19 cellular contexts compared by ENCODE assay signal in the genomic region with DNA sequence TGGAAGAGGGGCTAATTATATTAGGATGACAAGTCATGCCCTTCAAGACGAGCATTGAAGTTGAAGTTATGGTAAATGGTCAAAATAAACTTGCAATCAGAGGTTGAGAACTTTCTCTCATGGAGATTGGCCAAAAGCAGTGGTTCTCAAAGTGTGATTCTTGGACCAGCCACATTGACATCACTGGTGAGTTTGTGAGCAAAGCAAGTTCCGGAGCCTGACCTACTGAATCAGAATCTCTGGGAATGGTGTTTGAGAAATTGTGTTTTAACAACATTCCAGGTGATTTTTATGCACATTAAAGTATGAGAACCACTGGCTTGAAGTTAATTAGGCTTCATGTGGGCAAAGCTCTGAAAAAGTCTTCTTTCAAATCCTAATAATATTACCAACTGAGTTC.
"Had no signal": no experiment of that assay in that cellular context is flagged by ENCODE, and none has a peak within 500 bp of the region (broad histone marks: within the 10 kb centered on the region; RNA-seq: fewer than 3 reads in every experiment).

No MANE protein-coding gene starts in this region.

- H3K9me3 Mint-ChIP-seq: activated CD4-positive, alpha-beta T cell treated with anti-CD3 and anti-CD28 coated beads, Interleukin-2, amount 10 ng/mL, durations not matched to agents 24 days and 14 days; activated naive CD4-positive, alpha-beta T cell treated with anti-CD3 and anti-CD28 coated beads, Interleukin-2, amount 50 U/mL, for 24 hours; activated T-cell treated with anti-CD3 and anti-CD28 coated beads, Interleukin-2, amount 50 U/mL, for 4 hours; naive thymus-derived CD8-positive, alpha-beta T cell; T-helper 1 cell treated with Interleukin-12 subunit alpha and Interleukin-12 subunit beta and Interleukin-4 antibody, amounts not matched to agents 30 μg/mL and 1 μg/mL, for 36 hours had no signal

- H3K4me3 Mint-ChIP-seq: activated CD4-positive, alpha-beta T cell treated with anti-CD3 and anti-CD28 coated beads, Interleukin-2, amount 10 ng/mL, durations not matched to agents 24 days and 14 days; activated naive CD4-positive, alpha-beta T cell treated with anti-CD3 and anti-CD28 coated beads, Interleukin-2, amount 50 U/mL, for 24 hours; activated T-cell treated with anti-CD3 and anti-CD28 coated beads, Interleukin-2, amount 50 U/mL, for 4 hours; naive thymus-derived CD8-positive, alpha-beta T cell; T-helper 1 cell treated with Interleukin-12 subunit alpha and Interleukin-12 subunit beta and Interleukin-4 antibody, amounts not matched to agents 30 μg/mL and 1 μg/mL, for 36 hours had no signal

- ATAC-seq: activated T-cell treated with anti-CD3 and anti-CD28 coated beads, Interleukin-2, amount 50 U/mL, for 4 hours; gastroesophageal sphincter; heart right ventricle; naive thymus-derived CD8-positive, alpha-beta T cell had no signal

- H3K36me3 Mint-ChIP-seq: activated naive CD4-positive, alpha-beta T cell treated with anti-CD3 and anti-CD28 coated beads, Interleukin-2, amount 50 U/mL, for 24 hours; naive thymus-derived CD8-positive, alpha-beta T cell had no signal

- H3K4me1 Mint-ChIP-seq: activated CD4-positive, alpha-beta T cell treated with anti-CD3 and anti-CD28 coated beads, Interleukin-2, amount 10 ng/mL, durations not matched to agents 24 days and 14 days; activated naive CD4-positive, alpha-beta T cell treated with anti-CD3 and anti-CD28 coated beads, Interleukin-2, amount 50 U/mL, for 24 hours had no signal

- H3K27me3 ChIP-seq: adrenal gland, dorsolateral prefrontal cortex, gastroesophageal sphincter, vagina had no signal

- DNase-seq: activated CD4-positive, alpha-beta T cell treated with anti-CD3 and anti-CD28 coated beads, Interleukin-2, amount 10 ng/mL, durations not matched to agents 24 days and 14 days; activated CD8-positive, alpha-beta memory T cell treated with anti-CD3 and anti-CD28 coated beads, Interleukin-2, amount 50 U/mL, for 4 hours; activated effector memory CD4-positive, alpha-beta T cell treated with Interleukin-2 at 50 U/mL for 16 hours; activated T-cell treated with anti-CD3 and anti-CD28 coated beads, Interleukin-2, amount 50 U/mL, for 4 hours; adrenal gland; dorsolateral prefrontal cortex; heart right ventricle; mesendoderm; naive thymus-derived CD8-positive, alpha-beta T cell; nucleus accumbens; small intestine; stimulated activated CD4-positive, alpha-beta T cell treated with anti-CD3 and anti-CD28 coated beads, Interleukin-4, amount 100 ng/mL, for 1 hour; stomach; trophoblast cell had no signal

- H3K27me3 Mint-ChIP-seq: activated CD4-positive, alpha-beta T cell treated with anti-CD3 and anti-CD28 coated beads, Interleukin-2, amount 10 ng/mL, durations not matched to agents 24 days and 14 days; activated naive CD4-positive, alpha-beta T cell treated with anti-CD3 and anti-CD28 coated beads, Interleukin-2, amount 50 U/mL, for 24 hours had no signal

- H3K27ac ChIP-seq: adrenal gland, dorsolateral prefrontal cortex, epithelial cell of prostate, gastroesophageal sphincter, heart right ventricle, stomach, vagina had no signal

- H3K27ac Mint-ChIP-seq: activated CD4-positive, alpha-beta T cell treated with anti-CD3 and anti-CD28 coated beads, Interleukin-2, amount 10 ng/mL, durations not matched to agents 24 days and 14 days; activated naive CD4-positive, alpha-beta T cell treated with anti-CD3 and anti-CD28 coated beads, Interleukin-2, amount 50 U/mL, for 24 hours; naive thymus-derived CD8-positive, alpha-beta T cell; T-helper 1 cell treated with Interleukin-12 subunit alpha and Interleukin-12 subunit beta and Interleukin-4 antibody, amounts not matched to agents 30 μg/mL and 1 μg/mL, for 36 hours had no signal

- H3K36me3 ChIP-seq: adrenal gland, gastroesophageal sphincter, heart right ventricle, stomach, vagina had no signal

- H3K4me1 ChIP-seq: heart right ventricle, vagina had no signal

- FAIRE-seq: small intestine had no signal

- H3K9me3 ChIP-seq: adrenal gland, gastroesophageal sphincter, heart right ventricle, stomach, vagina had no signal

- H3K4me3 ChIP-seq: adrenal gland, dorsolateral prefrontal cortex, gastroesophageal sphincter, heart right ventricle, stomach, vagina had no signal
